ENCODE assay signal across 20 cellular contexts in genomic region chr1:91876751-91877573, GRCh38. TPM values are rescaled to one million over a fixed set of nuclear protein-coding genes. Genes with fewer than 3 reads are reported as not detected.
DNase-seq lines count a peak whose midpoint lies in the region; ATAC-seq lines count a peak whose summit lies in the region.
"Had no signal": no experiment of that assay in that cellular context is flagged by ENCODE, and none has a peak within 500 bp of the region (broad histone marks: within the 10 kb centered on the region; RNA-seq: fewer than 3 reads in every experiment).

No MANE protein-coding gene starts in this region.

- ATAC-seq in stimulated activated effector memory CD8-positive, alpha-beta T cell treated with anti-CD3 and anti-CD28 coated beads, Interleukin-12 subunit alpha, Interleukin-12 subunit beta, amount 100 ng/mL, for 72 hours: no peak

- no peak overlapping the region for H2AFZ ChIP-seq in GM23248

- peak overlapping the region; percentile 44 for H3K4me2 ChIP-seq in GM23248 (ENCODE audit: unreplicated experiment)

- peak overlapping the region; percentile 5; the same call in 1 of the 2 replicates for H3K9ac ChIP-seq in GM23248

- intact Hi-C loops in activated CD4-positive, alpha-beta T cell treated with anti-CD3 and anti-CD28 coated beads, Interleukin-2, amount 10 ng/mL, durations not matched to agents 24 days and 14 days (cut with micrococcal nuclease): loop anchor here (1.0 to 2.0 kb wide), 6 partner anchors 8 to 354 kb away; no protein-coding TSS in a partner anchor

- 21 to 23% methylated on average over 3 of the region's 3 CpGs for WGBS in GM23248 (ENCODE audit: low coverage in 1 of 2, low lambda C conversion rate in 2 of 2, missing lambda C conversion rate in 2 of 2), 2 experiments

- peak overlapping the region; percentile 76 for H3K4me3 Mint-ChIP-seq in activated CD4-positive, alpha-beta T cell treated with anti-CD3 and anti-CD28 coated beads, Interleukin-2, amount 10 ng/mL, durations not matched to agents 24 days and 14 days
- H3K4me3 Mint-ChIP-seq in stimulated activated effector memory CD8-positive, alpha-beta T cell treated with anti-CD3 and anti-CD28 coated beads, Interleukin-12 subunit alpha, Interleukin-12 subunit beta, amount 100 ng/mL, for 72 hours: peak overlapping the region; percentile 47
- H3K4me3 Mint-ChIP-seq: HFFc6 had no signal

- H3K4me1 Mint-ChIP-seq in activated CD4-positive, alpha-beta T cell treated with anti-CD3 and anti-CD28 coated beads, Interleukin-2, amount 10 ng/mL, durations not matched to agents 24 days and 14 days: peaks cover 55% of the 10 kb centered on the region
- H3K4me1 Mint-ChIP-seq in stimulated activated effector memory CD8-positive, alpha-beta T cell treated with anti-CD3 and anti-CD28 coated beads, Interleukin-12 subunit alpha, Interleukin-12 subunit beta, amount 100 ng/mL, for 72 hours: peaks cover 77% of the 10 kb centered on the region
- H3K4me1 Mint-ChIP-seq: CD14-positive monocyte had no signal

- H3K27me3 ChIP-seq in GM23248 (replicated peaks; ENCODE audit: insufficient read depth): no peaks in the 10 kb centered on the region
- H3K27me3 ChIP-seq: MG63, ovary, tibial artery had no signal

- peaks cover 34% of the 10 kb centered on the region for H3K4me1 ChIP-seq in GM23248 (ENCODE audit: insufficient read depth)

- H3K4me3 ChIP-seq in GM23248: no peak overlapping the region
- H3K4me3 ChIP-seq: MG63, ovary, tibial artery had no signal

- no peaks in the 10 kb centered on the region for H3K9me3 Mint-ChIP-seq in activated CD4-positive, alpha-beta T cell treated with anti-CD3 and anti-CD28 coated beads, Interleukin-2, amount 10 ng/mL, durations not matched to agents 24 days and 14 days
- H3K9me3 Mint-ChIP-seq in stimulated activated effector memory CD8-positive, alpha-beta T cell treated with anti-CD3 and anti-CD28 coated beads, Interleukin-12 subunit alpha, Interleukin-12 subunit beta, amount 100 ng/mL, for 72 hours: no peaks in the 10 kb centered on the region
- H3K9me3 Mint-ChIP-seq: CD14-positive monocyte; HFFc6; T-helper 2 cell treated with Interferon-gamma antibody and Interleukin-4, amounts not matched to agents 5 μg/mL and 100 μg/mL, for 36 hours had no signal

- peaks cover 12% of the 10 kb centered on the region for H3K27me3 Mint-ChIP-seq in activated CD4-positive, alpha-beta T cell treated with anti-CD3 and anti-CD28 coated beads, Interleukin-2, amount 10 ng/mL, durations not matched to agents 24 days and 14 days

- peaks cover 3% of the 10 kb centered on the region; the same call in 1 of the 2 replicates for H4K20me1 ChIP-seq in GM23248 (ENCODE audit: insufficient read depth)

- H3K36me3 ChIP-seq in GM23248 (ENCODE audit: low read depth): no peaks in the 10 kb centered on the region
- H3K36me3 ChIP-seq: MG63, ovary, tibial artery had no signal

- peak overlapping the region; percentile 85 for H3K27ac Mint-ChIP-seq in activated CD4-positive, alpha-beta T cell treated with anti-CD3 and anti-CD28 coated beads, Interleukin-2, amount 10 ng/mL, durations not matched to agents 24 days and 14 days
- peak overlapping the region; percentile 5 for H3K27ac Mint-ChIP-seq in stimulated activated effector memory CD8-positive, alpha-beta T cell treated with anti-CD3 and anti-CD28 coated beads, Interleukin-12 subunit alpha, Interleukin-12 subunit beta, amount 100 ng/mL, for 72 hours
- H3K27ac Mint-ChIP-seq: CD14-positive monocyte; HFFc6; T-helper 2 cell treated with Interferon-gamma antibody and Interleukin-4, amounts not matched to agents 5 μg/mL and 100 μg/mL, for 36 hours had no signal

- no peaks in the 10 kb centered on the region for H3K9me2 ChIP-seq in GM23248 (ENCODE audit: insufficient read depth)

- H3K36me3 Mint-ChIP-seq in activated CD4-positive, alpha-beta T cell treated with anti-CD3 and anti-CD28 coated beads, Interleukin-2, amount 10 ng/mL, durations not matched to agents 24 days and 14 days (ENCODE audit: low read depth): peaks cover 3% of the 10 kb centered on the region
- peaks cover 6% of the 10 kb centered on the region for H3K36me3 Mint-ChIP-seq in stimulated activated effector memory CD8-positive, alpha-beta T cell treated with anti-CD3 and anti-CD28 coated beads, Interleukin-12 subunit alpha, Interleukin-12 subunit beta, amount 100 ng/mL, for 72 hours
- H3K36me3 Mint-ChIP-seq: CD14-positive monocyte had no signal

- peaks cover 97% of the 10 kb centered on the region for H3K79me2 ChIP-seq in GM23248 (ENCODE audit: insufficient read depth)

- H3F3A ChIP-seq in GM23248 (ENCODE audit: insufficient read depth): peaks cover 14% of the 10 kb centered on the region; the same call in 1 of the 2 replicates

- no peak overlapping the region for H3K27ac ChIP-seq in GM23248
- H3K27ac ChIP-seq: ovary, tibial artery had no signal

- no peaks in the 10 kb centered on the region for H3K9me3 ChIP-seq in GM23248 (ENCODE audit: low read depth)
- H3K9me3 ChIP-seq: MG63, ovary, tibial artery had no signal

- in situ Hi-C loops in GM23248 (cut with MboI): no loop called here

- DNase-seq in activated CD4-positive, alpha-beta T cell treated with anti-CD3 and anti-CD28 coated beads, Interleukin-2, amount 10 ng/mL, durations not matched to agents 24 days and 14 days: no peak
- no peak for DNase-seq in activated CD4-positive, alpha-beta T cell treated with anti-CD3 and anti-CD28 coated beads, Interleukin-2, amount 50 U/mL, for 4 hours
- peak; percentile 44 for DNase-seq in GM23248
- peak; percentile 6 for DNase-seq in brain pericyte (ENCODE audit: low read depth, low spot score)
- no peak for DNase-seq in stimulated activated effector memory CD8-positive, alpha-beta T cell treated with anti-CD3 and anti-CD28 coated beads, Interleukin-12 subunit alpha, Interleukin-12 subunit beta, amount 100 ng/mL, for 72 hours (ENCODE audit: low spot score in 2 of 2)
- no peak for DNase-seq in SIG-M5 (lab: John Stamatoyannopoulos, UW)
- no peak for DNase-seq in MV-4-11 (lab: John Stamatoyannopoulos, UW)
- DNase-seq in cerebellum (ENCODE audit: low spot score): no peak
- DNase-seq: activated effector memory CD4-positive, alpha-beta T cell treated with Interleukin-2 at 50 U/mL for 16 hours; DMS79 treated with DMSO at 0.1 percent for 48 hours; effector memory CD4-positive, alpha-beta T cell; HFFc6; MG63; NCI-H187 treated with DMSO at 0.1 percent for 48 hours; NCI-H524; ovary; SHP77 treated with DMSO at 0.1 percent for 48 hours; tibial artery had no signal

RNA-seq across cellular contexts. Expression of gene TGFBR3, which starts 9.0 kb away (rescaled TPM):
- 5.3 and 7.4 TPM in 2 replicates for total RNA-seq in activated CD4-positive, alpha-beta T cell treated with anti-CD3 and anti-CD28 coated beads, Interleukin-2, amount 10 ng/mL, durations not matched to agents 24 days and 14 days
- total RNA-seq in GM23248 (2014; rRNA removed; shearing (Covaris generic)): 25.4 and 26.5 TPM in 2 replicates
- 16.2 and 17.7 TPM in 2 replicates for polyA plus RNA-seq in GM23248 (2016; fragmentation: Nextera tagmentation; extraction: Ambion mirVana)
- 14.3 TPM for total RNA-seq in cerebellum

Comparison
In these comparisons a context has a peak if more than half of its experiments do, and no peak if none do; other contexts are left out.
1. DNase-seq: peak in GM23248 (single experiment) and brain pericyte (single experiment); none in activated CD4-positive, alpha-beta T cell treated with anti-CD3 and anti-CD28 coated beads, Interleukin-2, amount 10 ng/mL, durations not matched to agents 24 days and 14 days (single experiment), activated CD4-positive, alpha-beta T cell treated with anti-CD3 and anti-CD28 coated beads, Interleukin-2, amount 50 U/mL, for 4 hours (0 of 2), stimulated activated effector memory CD8-positive, alpha-beta T cell treated with anti-CD3 and anti-CD28 coated beads, Interleukin-12 subunit alpha, Interleukin-12 subunit beta, amount 100 ng/mL, for 72 hours (0 of 2), SIG-M5 (single experiment), MV-4-11 (single experiment) and cerebellum (single experiment).